Comparison of ENCODE assay signal across 8 cellular contexts in the genomic region with DNA sequence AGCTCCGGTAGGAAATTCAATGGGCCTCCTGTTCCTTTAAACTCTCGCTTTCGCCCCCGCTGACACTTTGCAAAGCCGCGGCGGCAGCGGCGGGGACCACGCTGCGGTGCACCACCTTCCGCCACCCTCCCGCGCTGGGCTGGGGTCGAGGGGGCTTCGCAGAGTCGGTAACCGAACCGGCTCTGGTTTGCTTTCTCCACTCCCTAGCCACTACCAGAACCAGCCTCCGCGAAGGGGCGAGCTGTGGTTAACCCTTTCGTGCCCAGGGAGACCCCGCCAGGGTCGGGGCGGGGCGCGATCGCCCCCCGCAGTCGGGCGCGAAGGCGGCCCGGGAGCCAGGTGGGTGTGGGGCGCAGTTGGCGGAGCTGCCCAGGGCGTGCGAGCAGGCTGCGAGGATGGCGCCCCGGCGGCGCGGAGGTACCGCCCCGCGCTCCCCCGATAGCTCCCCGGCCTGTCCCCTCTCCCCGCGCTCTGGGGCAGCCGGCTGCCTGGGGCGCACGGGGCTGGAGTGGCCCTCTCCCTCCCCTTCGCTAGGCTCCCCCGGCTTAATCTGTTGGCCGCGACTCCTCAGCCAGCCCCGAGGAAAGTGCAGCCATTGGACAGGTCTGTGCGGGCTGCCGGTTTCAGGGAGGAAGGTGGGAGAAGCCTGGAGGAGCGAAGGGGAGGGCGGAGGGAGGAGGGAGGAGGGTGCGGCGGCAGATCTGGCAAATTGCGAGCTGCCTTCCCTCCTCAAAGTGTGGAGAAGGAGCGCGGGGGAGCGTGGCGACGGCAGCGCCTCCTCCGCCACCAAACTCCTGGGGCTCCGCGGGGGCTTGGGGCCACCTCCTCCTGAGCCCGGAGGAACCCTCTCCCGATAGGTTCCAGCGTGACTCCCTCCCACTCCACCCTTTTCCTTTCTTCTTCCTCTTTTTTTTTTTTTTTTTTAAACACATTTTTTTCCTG. TPM values are rescaled to one million over a fixed set of nuclear protein-coding genes. Genes with fewer than 3 reads are reported as not detected.
DNase-seq lines count a peak whose midpoint lies in the region; FAIRE-seq and TF ChIP-seq lines count a peak whose summit lies in the region.

No MANE protein-coding gene starts in this region.

- H3K36me3 Mint-ChIP-seq in astrocyte (ENCODE audit: low read depth, unreplicated experiment) (no peaks in the 10 kb centered on the region), progenitor cell of endocrine pancreas (ENCODE audit: insufficient read depth) (peaks cover 4% of the 10 kb centered on the region)

- no peaks in the 10 kb centered on the region for H3F3A ChIP-seq in Loucy (ENCODE audit: low read depth)

- H3K9me3 ChIP-seq in Loucy (ENCODE audit: insufficient read depth, low read depth, low read length) (no peaks in the 10 kb centered on the region), astrocyte (ENCODE audit: insufficient read depth, low read depth, low read length) (no peaks in the 10 kb centered on the region), hepatocyte (ENCODE audit: low read depth) (no peaks in the 10 kb centered on the region)

- no peak for FAIRE-seq in astrocyte (lab: Jason Lieb, UNC)

- DNase-seq in astrocyte (ENCODE audit: low read depth) (peak; percentile 83), hepatocyte (ENCODE audit: low spot score) (peak; percentile 76), progenitor cell of endocrine pancreas (ENCODE audit: low spot score, unreplicated experiment) (peak; percentile 69), DMS79 (lab: John Stamatoyannopoulos, UW) (no peak), HuH-7.5 (ENCODE audit: low spot score) (no peak)
- DNase-seq in effector CD4-positive, alpha-beta T cell: no peak

- H3K27me3 ChIP-seq in Loucy (ENCODE audit: insufficient read depth, low read length, poor library complexity, severe bottlenecking) (peaks cover 19% of the 10 kb centered on the region), astrocyte (ENCODE audit: insufficient read depth, low read length) (peaks cover 6% of the 10 kb centered on the region), hepatocyte (peaks cover 10% of the 10 kb centered on the region)

- peak overlapping the region; percentile 81 for H2AFZ ChIP-seq in Loucy (ENCODE audit: low read length)
- H2AFZ ChIP-seq in astrocyte (ENCODE audit: low read depth, low read length): peak overlapping the region; percentile 84
- peak overlapping the region; percentile 83 for H2AFZ ChIP-seq in hepatocyte

- H3K36me3 ChIP-seq in Loucy (ENCODE audit: insufficient read depth, low read length): no peaks in the 10 kb centered on the region
- H3K36me3 ChIP-seq in astrocyte (ENCODE audit: insufficient read depth, low read length): no peaks in the 10 kb centered on the region
- no peaks in the 10 kb centered on the region for H3K36me3 ChIP-seq in hepatocyte (replicated peaks; ENCODE audit: insufficient read depth, low read depth)

- H3K27me3 Mint-ChIP-seq in astrocyte (ENCODE audit: low read depth, unreplicated experiment) (no peaks in the 10 kb centered on the region), progenitor cell of endocrine pancreas (peaks cover 17% of the 10 kb centered on the region)

- H3K4me1 Mint-ChIP-seq in astrocyte (ENCODE audit: low read depth, unreplicated experiment): peaks cover 14% of the 10 kb centered on the region
- H3K4me1 Mint-ChIP-seq in progenitor cell of endocrine pancreas (ENCODE audit: low read depth): peaks cover 16% of the 10 kb centered on the region

- no peak for TF ChIP-seq CTCF in Loucy (conservative IDR thresholded peaks at IDR 0.05; ENCODE audit: low read length)
- no peak for TF ChIP-seq CTCF in astrocyte (IDR thresholded peaks at IDR 0.05; ENCODE audit: insufficient read depth, low read depth, low read length)
- no peak for TF ChIP-seq CTCF in hepatocyte (IDR thresholded peaks at IDR 0.05; ENCODE audit: poor library complexity)
- peak; percentile 36 for TF ChIP-seq CTCF in progenitor cell of endocrine pancreas (IDR thresholded peaks at IDR 0.05; ENCODE audit: unreplicated experiment)

- H3K79me2 ChIP-seq in Loucy (ENCODE audit: insufficient read depth, low read length) (no peaks in the 10 kb centered on the region), astrocyte (ENCODE audit: insufficient read depth, low read length) (peaks cover 18% of the 10 kb centered on the region), hepatocyte (peaks cover 20% of the 10 kb centered on the region)

- H3K27ac ChIP-seq in astrocyte (ENCODE audit: low read depth, low read length): peak overlapping the region; percentile 54
- peak overlapping the region; percentile 84 for H3K27ac ChIP-seq in hepatocyte

- peak overlapping the region; percentile 86 for H3K27ac Mint-ChIP-seq in astrocyte (ENCODE audit: unreplicated experiment)
- H3K27ac Mint-ChIP-seq in progenitor cell of endocrine pancreas: peak overlapping the region; percentile 94

- peak overlapping the region; percentile 94 for H3K4me3 Mint-ChIP-seq in astrocyte (ENCODE audit: unreplicated experiment)
- peak overlapping the region; percentile 96 for H3K4me3 Mint-ChIP-seq in progenitor cell of endocrine pancreas (ENCODE audit: low read depth)

- H3K9ac ChIP-seq in Loucy (ENCODE audit: low read depth, low read length, poor library complexity, severe bottlenecking) (peak overlapping the region; percentile 54), astrocyte (ENCODE audit: low read length) (peak overlapping the region; percentile 89)

- no peaks in the 10 kb centered on the region for H3K9me3 Mint-ChIP-seq in astrocyte (ENCODE audit: unreplicated experiment)
- H3K9me3 Mint-ChIP-seq in progenitor cell of endocrine pancreas (ENCODE audit: low read depth): no peaks in the 10 kb centered on the region

- H3K4me2 ChIP-seq in Loucy (ENCODE audit: low read depth, low read length, poor library complexity, severe bottlenecking) (peak overlapping the region; percentile 69), astrocyte (ENCODE audit: low read length) (peak overlapping the region; percentile 100), hepatocyte (peak overlapping the region; percentile 86)

- H3K9me2 ChIP-seq in Loucy (replicated peaks; ENCODE audit: low read depth, low read length) (no peaks in the 10 kb centered on the region), hepatocyte (replicated peaks; ENCODE audit: insufficient read depth) (no peaks in the 10 kb centered on the region)

- H3K4me1 ChIP-seq in Loucy (ENCODE audit: insufficient read depth, low read length, poor library complexity, severe bottlenecking): no peaks in the 10 kb centered on the region
- H3K4me1 ChIP-seq in astrocyte (ENCODE audit: insufficient read depth, low read length): peaks cover 19% of the 10 kb centered on the region
- H3K4me1 ChIP-seq in hepatocyte (ENCODE audit: insufficient read depth): no peaks in the 10 kb centered on the region

- 1% methylated on average over 47 of the region's 79 CpGs for WGBS in hepatocyte (ENCODE audit: low lambda C conversion rate, missing lambda C conversion rate)

- no peaks in the 10 kb centered on the region for H4K20me1 ChIP-seq in Loucy (ENCODE audit: insufficient read depth, low read length, poor library complexity, severe bottlenecking)
- peaks cover 15% of the 10 kb centered on the region for H4K20me1 ChIP-seq in astrocyte (ENCODE audit: insufficient read depth, low read length)
- H4K20me1 ChIP-seq in hepatocyte (ENCODE audit: insufficient read depth, poor library complexity, severe bottlenecking): no peaks in the 10 kb centered on the region

- peak overlapping the region; percentile 77 for H3K4me3 ChIP-seq in GM08714 (ENCODE audit: low read length)
- peak overlapping the region; percentile 74 for H3K4me3 ChIP-seq in Loucy (ENCODE audit: low read length, poor library complexity, severe bottlenecking)
- H3K4me3 ChIP-seq in astrocyte (ENCODE audit: insufficient read depth, low read depth, low read length): peak overlapping the region; percentile 99
- peak overlapping the region; percentile 84 for H3K4me3 ChIP-seq in hepatocyte

RNA-seq across cellular contexts. Expression of gene PLXDC2, which starts 0.5 kb away (rescaled TPM):
- total RNA-seq in astrocyte: 36.1 and 44.5 TPM in 2 replicates
- total RNA-seq in hepatocyte: 40.9 and 52.2 TPM in 2 replicates
- polyA plus RNA-seq in hepatocyte: 39.9 and 40.4 TPM in 2 replicates
- total RNA-seq in progenitor cell of endocrine pancreas: 38.5 and 44.3 TPM in 2 replicates

Comparison
In these comparisons a context has a peak if more than half of its experiments do, and no peak if none do; other contexts are left out.
1. DNase-seq: peak in astrocyte (single experiment), hepatocyte (single experiment) and progenitor cell of endocrine pancreas (single experiment); none in effector CD4-positive, alpha-beta T cell (single experiment), DMS79 (single experiment) and HuH-7.5 (single experiment).
2. Peak in every context shown above with its lines, with median percentiles within 50 percentile points of each other: H3K4me3 ChIP-seq, H2AFZ ChIP-seq and H3K4me2 ChIP-seq.